In the genomic region with DNA sequence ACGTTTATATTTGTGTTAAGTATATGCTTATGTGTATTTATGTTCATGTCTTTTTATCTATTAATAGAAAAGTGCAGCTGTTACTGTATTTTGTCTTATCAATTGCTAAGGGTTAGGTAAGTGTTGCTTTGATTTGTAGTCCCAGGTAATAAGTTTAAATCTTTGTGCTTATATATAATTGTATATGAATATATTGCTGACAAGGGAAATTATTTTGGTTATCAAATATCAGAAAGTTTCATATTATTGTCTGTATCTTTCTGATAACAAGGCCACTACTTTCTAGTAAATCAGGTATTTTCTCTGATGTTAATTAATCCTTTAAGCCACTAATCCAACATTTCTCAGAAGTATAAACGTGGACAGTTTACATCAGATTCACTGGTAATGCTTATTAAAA, we compare ENCODE assay signal across 10 cellular contexts. TPM values are rescaled to one million over a fixed set of nuclear protein-coding genes. Genes with fewer than 3 reads are reported as not detected.
"Had no signal": no experiment of that assay in that cellular context is flagged by ENCODE, and none has a peak within 500 bp of the region (broad histone marks: within the 10 kb centered on the region; RNA-seq: fewer than 3 reads in every experiment).

No MANE protein-coding gene starts in this region.

- H3K27ac ChIP-seq: GM23248 had no signal

- H3K36me3 ChIP-seq: HAP-1 had no signal

- H3K4me3 ChIP-seq: GM23248, HAP-1 had no signal

- FAIRE-seq: HTR-8/SVneo had no signal

- H3K4me1 ChIP-seq: HAP-1 had no signal

- ATAC-seq: HCT116 had no signal

- H3K9me3 ChIP-seq: HAP-1 had no signal

- DNase-seq: GM23248, GOT3, H7, HFFc6, Kasumi-1, KG1 had no signal

RNA-seq across cellular contexts. Expression of a gene that starts 21.3 kb away (rescaled TPM):
- total RNA-seq: GM23248, H4, H7, HFFc6 had no signal
- polyA plus RNA-seq: GM23248 had no signal
